In genomic region chr2:190716176-190716807, GRCh38 we compare ENCODE assay signal across 19 cellular contexts.
DNase-seq lines count a peak whose midpoint lies in the region; ATAC-seq and TF ChIP-seq lines count a peak whose summit lies in the region.
"Had no signal": no experiment of that assay in that cellular context is flagged by ENCODE, and none has a peak within 500 bp of the region (broad histone marks: within the 10 kb centered on the region; RNA-seq: fewer than 3 reads in every experiment).

No MANE protein-coding gene starts in this region.

- H4K8ac ChIP-seq in mesenchymal stem cell (ENCODE audit: low read length), result no peak overlapping the region

- H3K27ac ChIP-seq in SJCRH30 (no peak overlapping the region), mesenchymal stem cell (ENCODE audit: low read length, poor library complexity, severe bottlenecking) (no peak overlapping the region)
- H3K27ac ChIP-seq: BLaER1 had no signal

- H2BK5ac ChIP-seq in mesenchymal stem cell (ENCODE audit: low read depth, low read length, poor library complexity, severe bottlenecking), result no peak overlapping the region

- no peak overlapping the region for H3K4me2 ChIP-seq in mesenchymal stem cell (ENCODE audit: low read length, poor library complexity, severe bottlenecking)
- H3K4me2 ChIP-seq: SK-N-SH had no signal

- H3K14ac ChIP-seq in mesenchymal stem cell (ENCODE audit: low read length in 2 of 2), result no peak overlapping the region

- no peak overlapping the region for H4K91ac ChIP-seq in mesenchymal stem cell (ENCODE audit: low read length)

- H2BK15ac ChIP-seq in mesenchymal stem cell (ENCODE audit: low read depth, poor library complexity, severe bottlenecking), result no peak overlapping the region

- peaks cover 3% of the 10 kb centered on the region for H3K36me3 Mint-ChIP-seq in activated naive CD8-positive, alpha-beta T cell
- no peaks in the 10 kb centered on the region for H3K36me3 Mint-ChIP-seq in activated naive CD8-positive, alpha-beta T cell treated with anti-CD3 and anti-CD28 coated beads, Interleukin-2, amount 50 U/mL, for 24 hours (ENCODE audit: low read depth)
- H3K36me3 Mint-ChIP-seq: CD4-positive, alpha-beta memory T cell had no signal

- no peaks in the 10 kb centered on the region for H3K27me3 Mint-ChIP-seq in activated naive CD8-positive, alpha-beta T cell
- H3K27me3 Mint-ChIP-seq in activated naive CD8-positive, alpha-beta T cell treated with anti-CD3 and anti-CD28 coated beads, Interleukin-2, amount 50 U/mL, for 24 hours, result no peaks in the 10 kb centered on the region

- H2BK120ac ChIP-seq in mesenchymal stem cell (ENCODE audit: low read depth, low read length), result no peak overlapping the region

- no peak overlapping the region for H3K9ac ChIP-seq in mesenchymal stem cell (ENCODE audit: low read length)
- H3K9ac ChIP-seq: BLaER1, SK-N-SH had no signal

- peaks cover 55% of the 10 kb centered on the region for H3K4me1 Mint-ChIP-seq in activated naive CD8-positive, alpha-beta T cell (ENCODE audit: low read depth)
- peaks cover 54% of the 10 kb centered on the region for H3K4me1 Mint-ChIP-seq in activated naive CD8-positive, alpha-beta T cell treated with anti-CD3 and anti-CD28 coated beads, Interleukin-2, amount 50 U/mL, for 24 hours

- H3K79me1 ChIP-seq in mesenchymal stem cell (replicated peaks; ENCODE audit: low read length, poor library complexity, severe bottlenecking), result no peaks in the 10 kb centered on the region

- H3K4ac ChIP-seq in mesenchymal stem cell (ENCODE audit: low read depth in 1 of 2, low read length in 2 of 2), result no peak overlapping the region

- DNase-seq in activated naive CD8-positive, alpha-beta T cell treated with anti-CD3 and anti-CD28 coated beads, Interleukin-2, amount 50 U/mL, for 24 hours, result no peak
- DNase-seq in NCI-H226, result peak; percentile 32
- peak; percentile 52 for DNase-seq in glomerular visceral epithelial cell (ENCODE audit: extremely low spot score)
- no peak for DNase-seq in SJCRH30
- no peak for DNase-seq in mesenchymal stem cell
- DNase-seq: CD4-positive, alpha-beta memory T cell; DMS53; H7; NCI-H1105 treated with DMSO at 0.1 percent for 48 hours; NCI-H187; NCI-H2107; NCI-H510A treated with DMSO at 0.1 percent for 48 hours; NCI-H774; SHP77; SK-N-SH had no signal

- 98% methylated on average over 1 of the region's 1 CpG for WGBS in mesenchymal stem cell

- H2BK12ac ChIP-seq in mesenchymal stem cell (ENCODE audit: low read length in 2 of 2), result no peak overlapping the region

- no peaks in the 10 kb centered on the region for H3K27me3 ChIP-seq in SJCRH30
- H3K27me3 ChIP-seq in mesenchymal stem cell (ENCODE audit: control insufficient read depth in 1 of 2, insufficient read depth in 1 of 2, low read length in 2 of 2), result peaks cover 0 to 16% of the 10 kb centered on the region in 2 experiments
- H3K27me3 ChIP-seq: BLaER1 had no signal

- H3K9me3 ChIP-seq in SJCRH30 (replicated peaks), result 0 out of 2 replicates have a peak, but pooled peaks cover 5% of the 10 kb centered on the region
- H3K9me3 ChIP-seq in mesenchymal stem cell (ENCODE audit: control insufficient read depth, low read length), result no peaks in the 10 kb centered on the region
- H3K9me3 ChIP-seq: SK-N-SH had no signal

- ATAC-seq in activated naive CD8-positive, alpha-beta T cell treated with anti-CD3 and anti-CD28 coated beads, Interleukin-2, amount 50 U/mL, for 24 hours, result no peak
- no peak for ATAC-seq in GM18867 (IDR thresholded peaks at IDR 0.05; ENCODE audit: unreplicated experiment)
- no peak for ATAC-seq in SK-N-SH treated with all-trans-retinoic acid at 6 μM for 48 hours

- peak overlapping the region; percentile 58 for H3K27ac Mint-ChIP-seq in activated naive CD8-positive, alpha-beta T cell
- no peak overlapping the region for H3K27ac Mint-ChIP-seq in activated naive CD8-positive, alpha-beta T cell treated with anti-CD3 and anti-CD28 coated beads, Interleukin-2, amount 50 U/mL, for 24 hours
- H3K27ac Mint-ChIP-seq: CD4-positive, alpha-beta memory T cell had no signal

- H2AFZ ChIP-seq in mesenchymal stem cell (ENCODE audit: low read depth, low read length), result no peak overlapping the region

- no peak overlapping the region for H3K18ac ChIP-seq in mesenchymal stem cell (ENCODE audit: low read depth in 1 of 2, low read length in 2 of 2)

- no peak overlapping the region for H3K4me3 ChIP-seq in SJCRH30
- H3K4me3 ChIP-seq in mesenchymal stem cell (ENCODE audit: insufficient read depth in 1 of 2, low read depth in 1 of 2, low read length in 2 of 2), result no peak overlapping the region
- H3K4me3 ChIP-seq: BLaER1 had no signal

- H2AK5ac ChIP-seq in mesenchymal stem cell (ENCODE audit: low read length, severe bottlenecking), result no peak overlapping the region

- no peak overlapping the region for H3K4me3 Mint-ChIP-seq in activated naive CD8-positive, alpha-beta T cell
- H3K4me3 Mint-ChIP-seq in activated naive CD8-positive, alpha-beta T cell treated with anti-CD3 and anti-CD28 coated beads, Interleukin-2, amount 50 U/mL, for 24 hours, result no peak overlapping the region
- H3K4me3 Mint-ChIP-seq: CD4-positive, alpha-beta memory T cell had no signal

- H3K36me3 ChIP-seq in SJCRH30 (no peaks in the 10 kb centered on the region), mesenchymal stem cell (ENCODE audit: control insufficient read depth in 1 of 2, insufficient read depth in 2 of 2, low read depth in 1 of 2, low read length in 2 of 2) (no peaks in the 10 kb centered on the region)
- H3K36me3 ChIP-seq: BLaER1 had no signal

- no peak overlapping the region for H3K23ac ChIP-seq in mesenchymal stem cell (ENCODE audit: low read length in 2 of 2)

- peaks cover 31% of the 10 kb centered on the region for H3K4me1 ChIP-seq in SJCRH30
- peaks cover 6% of the 10 kb centered on the region for H3K4me1 ChIP-seq in mesenchymal stem cell (ENCODE audit: control insufficient read depth, insufficient read depth, low read depth, low read length)

- no peaks in the 10 kb centered on the region for H3K9me3 Mint-ChIP-seq in activated naive CD8-positive, alpha-beta T cell (ENCODE audit: low read depth)
- no peaks in the 10 kb centered on the region for H3K9me3 Mint-ChIP-seq in activated naive CD8-positive, alpha-beta T cell treated with anti-CD3 and anti-CD28 coated beads, Interleukin-2, amount 50 U/mL, for 24 hours
- H3K9me3 Mint-ChIP-seq: CD4-positive, alpha-beta memory T cell had no signal

TF ChIP-seq in SK-N-SH treated with all-trans-retinoic acid at 6 μM for 48 hours, 23 proteins besides CTCF, POLR2A, EP300 and RAD21 (continues in another document):
- TF ChIP-seq ZFP30 (CRISPR knock-in tag; IDR thresholded peaks at IDR 0.05), result no peak
- no peak for TF ChIP-seq TCF4 (CRISPR knock-in tag; IDR thresholded peaks at IDR 0.05; ENCODE audit: borderline replicate concordance)
- TF ChIP-seq TOX (CRISPR knock-in tag; IDR thresholded peaks at IDR 0.05; ENCODE audit: borderline replicate concordance), result no peak
- TF ChIP-seq ZFP3 (CRISPR knock-in tag; IDR thresholded peaks at IDR 0.05), result no peak
- no peak for TF ChIP-seq CREB5 (CRISPR knock-in tag; IDR thresholded peaks at IDR 0.05; ENCODE audit: low read depth)
- no peak for TF ChIP-seq GLIS3 (CRISPR knock-in tag; IDR thresholded peaks at IDR 0.05)
- TF ChIP-seq SNAI2 (CRISPR knock-in tag; IDR thresholded peaks at IDR 0.05), result no peak
- TF ChIP-seq CSRNP3 (CRISPR knock-in tag; IDR thresholded peaks at IDR 0.05), result no peak
- no peak for TF ChIP-seq ZNF565 (CRISPR knock-in tag; conservative IDR thresholded peaks at IDR 0.05; ENCODE audit: low read depth)
- TF ChIP-seq ZC3H10 (CRISPR knock-in tag; IDR thresholded peaks at IDR 0.05), result no peak
- no peak for TF ChIP-seq ZNF8 (CRISPR knock-in tag; IDR thresholded peaks at IDR 0.05)
- TF ChIP-seq CSDC2 (CRISPR knock-in tag; IDR thresholded peaks at IDR 0.05), result no peak

Comparison
In these comparisons a context has a peak if more than half of its experiments do, and no peak if none do; other contexts are left out.
1. DNase-seq: peak in NCI-H226 (single experiment) and glomerular visceral epithelial cell (single experiment); none in activated naive CD8-positive, alpha-beta T cell treated with anti-CD3 and anti-CD28 coated beads, Interleukin-2, amount 50 U/mL, for 24 hours (single experiment), SJCRH30 (0 of 2) and mesenchymal stem cell (single experiment).